ENCODE assay signal across 11 cellular contexts in the genomic region with DNA sequence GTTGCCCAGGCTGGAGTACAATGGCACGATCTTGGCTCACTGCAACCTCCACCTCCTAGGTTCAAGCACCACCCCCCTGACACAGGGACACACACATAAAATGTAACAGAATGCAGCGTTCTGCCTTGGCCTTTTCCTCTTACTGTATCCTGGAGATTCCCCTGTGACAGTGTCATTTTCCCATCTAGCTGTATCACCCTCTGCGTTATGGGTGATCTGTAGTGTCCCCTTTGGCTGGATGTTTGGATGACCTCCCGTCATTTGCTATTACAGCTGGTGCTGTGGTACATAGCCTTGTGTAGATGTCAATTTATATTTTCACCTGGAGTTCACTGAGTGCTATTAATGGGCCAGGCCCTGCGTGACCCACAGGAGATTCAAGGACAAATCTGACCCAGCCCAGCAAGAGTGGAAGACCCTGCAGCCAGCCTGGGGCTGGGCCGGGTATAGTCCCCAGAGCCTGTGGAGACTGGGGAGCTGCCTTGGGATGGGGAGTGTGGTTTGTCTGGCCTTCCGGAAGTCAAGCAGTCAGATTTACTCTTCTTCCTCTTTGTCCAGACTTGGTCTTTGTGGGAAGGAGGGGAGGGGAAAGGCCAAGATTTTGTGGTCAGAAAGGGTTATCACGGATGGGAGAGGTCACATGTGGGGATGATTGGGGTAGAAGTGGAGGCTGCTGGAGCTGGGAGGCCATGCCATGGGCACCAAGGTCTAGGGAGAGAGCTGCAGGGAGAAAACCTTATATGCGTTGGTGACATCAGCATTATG. TPM values are rescaled to one million over a fixed set of nuclear protein-coding genes. Genes with fewer than 3 reads are reported as not detected.
DNase-seq lines count a peak whose midpoint lies in the region; ATAC-seq, FAIRE-seq and TF ChIP-seq lines count a peak whose summit lies in the region.
"Had no signal": no experiment of that assay in that cellular context is flagged by ENCODE, and none has a peak within 500 bp of the region (broad histone marks: within the 10 kb centered on the region; RNA-seq: fewer than 3 reads in every experiment).

No MANE protein-coding gene starts in this region.

- H3K4me3 ChIP-seq in A549, result no peak overlapping the region
- H3K4me3 ChIP-seq in Panc1 (ENCODE audit: low read depth in 2 of 2, low read length in 2 of 2), result no peak overlapping the region
- H3K4me3 ChIP-seq in esophagus muscularis mucosa, result no peak overlapping the region
- peak overlapping the region in 1 of 2 experiments; percentile 13 for H3K4me3 ChIP-seq in neutrophil (ENCODE audit: low read depth in 1 of 2, low read length in 1 of 2)

- CTCF ChIA-PET in A549 (lab: Yijun Ruan, JAX), result interaction anchor here (0.8 to 1.8 kb wide), 3 partner anchors 28 to 170 kb away, joined by 3 read pairs; no protein-coding TSS in a partner anchor
- CTCF ChIA-PET in Panc1 (lab: Charles Lee), result interaction anchor here (0.5 kb wide), 1 partner anchor 163 kb away, joined by 3 read pairs; no protein-coding TSS in a partner anchor

- TF ChIP-seq CTCF in A549 (IDR thresholded peaks at IDR 0.05), result no peak
- no peak for TF ChIP-seq CTCF in Panc1 (IDR thresholded peaks at IDR 0.05)
- no peak for TF ChIP-seq CTCF in esophagus muscularis mucosa (IDR thresholded peaks at IDR 0.05)
- TF ChIP-seq CTCF in neutrophil (IDR thresholded peaks at IDR 0.05), result no peak

- H3K9me3 ChIP-seq in A549, result no peaks in the 10 kb centered on the region
- no peaks in the 10 kb centered on the region; the same call in 1 of the 2 replicates for H3K9me3 ChIP-seq in Panc1 (ENCODE audit: control insufficient read depth, insufficient read depth, low read depth, low read length)
- H3K9me3 ChIP-seq in esophagus muscularis mucosa, result no peaks in the 10 kb centered on the region
- H3K9me3 ChIP-seq in neutrophil, result no peaks in the 10 kb centered on the region

- H3K4me1 ChIP-seq in A549 (peaks cover 64% of the 10 kb centered on the region), Panc1 (ENCODE audit: control insufficient read depth, insufficient read depth, low read length) (peaks cover 53% of the 10 kb centered on the region), esophagus muscularis mucosa (peaks cover 47 to 68% (median 62%) of the 10 kb centered on the region in 4 donors), neutrophil (ENCODE audit: control insufficient read depth in 1 of 2, insufficient read depth in 1 of 2, low read depth in 1 of 2, low read length in 1 of 2) (peaks cover 7 to 9% of the 10 kb centered on the region in 2 experiments)

- H3K27ac ChIP-seq in A549 (peak overlapping the region; percentile 39 to 80; a peak in 5 of 6 replicates), Panc1 (ENCODE audit: low read length) (peak overlapping the region; percentile 70), esophagus muscularis mucosa (replicated peaks in 1 of 4) (peak overlapping the region; percentile 78 to 86 (median 84)), neutrophil (peak overlapping the region; percentile 51)

- ATAC-seq in A549 (no peak), Panc1 (no peak), HG03139 (IDR thresholded peaks at IDR 0.05; ENCODE audit: unreplicated experiment) (no peak)
- ATAC-seq: activated T-cell treated with anti-CD3 and anti-CD28 coated beads, Interleukin-2, amount 50 U/mL, for 4 hours had no signal

- H3K4me2 ChIP-seq in A549, result no peak overlapping the region

- FAIRE-seq in A549 (lab: Jason Lieb, UNC) (no peak), H54 (lab: Jason Lieb, UNC) (no peak)
- FAIRE-seq: TTC549 had no signal

- in situ Hi-C loops in Panc1 (cut with HindIII; ENCODE audit: low pct_unique_long_range_greater_than_20kb, low sequenced_read_pairs), result no loop called here

- intact Hi-C loops in Panc1 (cut with micrococcal nuclease; ENCODE audit: unreplicated experiment) (no loop called here), esophagus muscularis mucosa (cut with DNase I) (no loop called here)

- no peak for TF ChIP-seq RAD21 in A549 (conservative IDR thresholded peaks at IDR 0.05 in 1 of 2, IDR thresholded peaks at IDR 0.05 in 1 of 2)

- H3K27me3 ChIP-seq in Panc1 (ENCODE audit: control insufficient read depth, insufficient read depth, low read length) (no peaks in the 10 kb centered on the region), esophagus muscularis mucosa (no peaks in the 10 kb centered on the region), neutrophil (peaks cover 41% of the 10 kb centered on the region)

- POLR2A ChIA-PET in A549 (lab: Yijun Ruan, JAX) (no interaction called here), Panc1 (lab: Charles Lee) (no interaction called here)

- TF ChIP-seq EP300 in A549 (IDR thresholded peaks at IDR 0.05) (no peak), esophagus muscularis mucosa (IDR thresholded peaks at IDR 0.05) (no peak)

- TF ChIP-seq POLR2A in A549 (IDR thresholded peaks at IDR 0.05; ENCODE audit: low read length), result no peak
- no peak for TF ChIP-seq POLR2A in esophagus muscularis mucosa (IDR thresholded peaks at IDR 0.05; ENCODE audit: low read depth)
- TF ChIP-seq POLR2A in H54 (IDR thresholded peaks at IDR 0.05; ENCODE audit: low read depth, low read length), result no peak

- 90% methylated on average over 9 of the region's 9 CpGs for WGBS in A549 (ENCODE audit: missing lambda C conversion rate)
- 84% methylated on average over 7 of the region's 9 CpGs for WGBS in esophagus muscularis mucosa

- BruUV-seq in Panc1 (replicated peaks; lab: Mats Ljungman, UMichigan), result no TSS peak

- DNase-seq in A549 (ENCODE audit: low read depth in 1 of 2, low spot score in 1 of 2), result no peak
- no peak for DNase-seq in Panc1 (ENCODE audit: low read depth, low spot score)
- DNase-seq in esophagus muscularis mucosa (ENCODE audit: extremely low spot score), result no peak
- DNase-seq in H54 (ENCODE audit: insufficient read length, low spot score), result no peak
- DNase-seq in AG08396 (ENCODE audit: low spot score), result no peak
- DNase-seq in iPS-NIHi11 (ENCODE audit: low spot score), result no peak
- DNase-seq: activated T-cell treated with anti-CD3 and anti-CD28 coated beads, Interleukin-2, amount 50 U/mL, for 4 hours; NCI-H2029 had no signal

- H3K36me3 ChIP-seq in Panc1 (ENCODE audit: control insufficient read depth, insufficient read depth, low read length) (no peaks in the 10 kb centered on the region), esophagus muscularis mucosa (no peaks in the 10 kb centered on the region), neutrophil (no peaks in the 10 kb centered on the region)

TF ChIP-seq in A549, 52 proteins besides CTCF, POLR2A, EP300 and RAD21:
- TF ChIP-seq RCOR1 (IDR thresholded peaks at IDR 0.05; ENCODE audit: low read depth, low read length) (no peak), HOXB5 (CRISPR knock-in tag; IDR thresholded peaks at IDR 0.05) (no peak), FOXS1 (CRISPR knock-in tag; IDR thresholded peaks at IDR 0.05) (no peak), SMC3 (IDR thresholded peaks at IDR 0.05) (no peak)

RNA-seq across cellular contexts. Expression of gene ERGIC1, which starts 43.6 kb away (rescaled TPM):
- polyA plus RNA-seq in A549 (2011; rRNA removed) (176 and 208 TPM in 2 replicates), A549 (2017; fragmentation: RNase III; extraction: RNeasy Plus Mini Kit Qiagen cat#74134 plus additional on column Dnase treatment) (289 to 322 TPM (median 304 TPM) in 3 replicates)
- 184 and 254 TPM in 2 replicates for polyA plus RNA-seq in A549 (2012; cell fraction: cytosol; rRNA removed)
- polyA plus RNA-seq in A549 (2012; cell fraction: nucleus; rRNA removed), result 131 and 150 TPM in 2 replicates
- polyA minus RNA-seq in A549 (2011; rRNA and poly(A)+ RNA removed), result 418 and 510 TPM in 2 replicates
- total RNA-seq in Panc1 (2021; ENCODE audit: unreplicated experiment) (206 TPM), esophagus muscularis mucosa (100 to 1,000 TPM; 105 to 161 (median 145) TPM)
- 419 TPM for polyA plus RNA-seq in Panc1 (2012; ENCODE audit: insufficient read length)
